Comparison of ENCODE assay signal across 11 cellular contexts in the genomic region with DNA sequence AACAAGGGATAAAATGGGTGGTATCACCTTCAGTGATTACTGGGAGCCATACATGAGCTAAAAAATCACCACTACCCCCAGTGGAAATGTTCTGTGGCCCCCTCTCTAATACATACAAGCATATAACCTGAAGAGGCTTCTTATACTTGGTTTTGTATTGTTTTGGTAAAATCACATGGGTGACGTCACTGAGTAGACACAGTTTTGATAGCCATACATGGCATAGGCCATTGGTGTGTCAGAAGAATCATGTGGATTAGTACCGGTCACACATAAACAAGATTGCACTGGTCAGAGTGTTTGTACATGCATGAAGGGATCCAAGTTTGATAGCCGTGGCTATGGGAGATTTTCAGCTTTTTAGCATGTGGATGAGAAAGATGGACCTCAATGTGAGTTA.
"Had no signal": no experiment of that assay in that cellular context is flagged by ENCODE, and none has a peak within 500 bp of the region (broad histone marks: within the 10 kb centered on the region; RNA-seq: fewer than 3 reads in every experiment).

No MANE protein-coding gene starts in this region.

- H3K9me3 ChIP-seq: HAP-1 had no signal

- FAIRE-seq: H1, H54 had no signal

- H3K4me1 Mint-ChIP-seq: H9 had no signal

- H3K27ac ChIP-seq: GM23248 had no signal

- H3K4me3 ChIP-seq: GM23248, GM23338, HAP-1 had no signal

- H2AFZ ChIP-seq: GM23248, GM23338 had no signal

- H3K4me1 ChIP-seq: HAP-1 had no signal

- H3K36me3 ChIP-seq: HAP-1 had no signal

- H3K4me2 ChIP-seq: GM23338 had no signal

- DNase-seq: GM23248, GOT3, H7, H9, HCEC 1CT, HFFc6 had no signal

- H3K27ac Mint-ChIP-seq: GM23338, H9, HFFc6 had no signal

- H3K9ac ChIP-seq: GM23248 had no signal

- ATAC-seq: GM23338, HCT116 had no signal

- H3K9me3 Mint-ChIP-seq: GM23338, HFFc6 had no signal

- H3K4me3 Mint-ChIP-seq: GM23338, H9, HFFc6 had no signal
